26 cellular contexts compared by ENCODE assay signal in genomic region chr19:46486358-46486757, GRCh38. TPM values are rescaled to one million over a fixed set of nuclear protein-coding genes. Genes with fewer than 3 reads are reported as not detected.
"Had no signal": no experiment of that assay in that cellular context is flagged by ENCODE, and none has a peak within 500 bp of the region (broad histone marks: within the 10 kb centered on the region; RNA-seq: fewer than 3 reads in every experiment).

No MANE protein-coding gene starts in this region.

- H3K36me3 ChIP-seq: colonic mucosa, esophagus squamous epithelium, lower lobe of right lung, neutrophil, right atrium auricular region, tibial artery, upper lobe of left lung had no signal

- DNase-seq: colonic mucosa; effector CD8-positive, alpha-beta T cell; endodermal cell; esophagus squamous epithelium; left ventricle myocardium superior; lower lobe of right lung; naive thymus-derived CD8-positive, alpha-beta T cell; stimulated activated CD4-positive, alpha-beta T cell treated with anti-CD3 and anti-CD28 coated beads, Interleukin-2, amount 100 ng/mL, for 24 hours; stimulated activated CD4-positive, alpha-beta T cell treated with anti-CD3 and anti-CD28 coated beads, Interleukin-4, amount 100 ng/mL, for 24 hours; stimulated activated naive CD8-positive, alpha-beta T cell treated with anti-CD3 and anti-CD28 coated beads, Interleukin-15, Interleukin-2, amounts not matched to agents 100 U/mL and 50 U/mL, for 24 hours; substantia nigra; testis; tibial artery; upper lobe of left lung had no signal

- FAIRE-seq: endothelial cell of umbilical vein, frontal cortex, keratinocyte, urothelium cell line had no signal

- H3K9me3 ChIP-seq: colonic mucosa, esophagus squamous epithelium, lower lobe of right lung, neutrophil, right atrium auricular region, testis, tibial artery, upper lobe of left lung had no signal

- ATAC-seq: left ventricle myocardium superior; lower lobe of right lung; naive thymus-derived CD8-positive, alpha-beta T cell; stimulated activated effector memory CD8-positive, alpha-beta T cell treated with anti-CD3 and anti-CD28 coated beads, Interleukin-12 subunit alpha, Interleukin-12 subunit beta, amount 100 ng/mL, for 72 hours; stimulated activated naive CD8-positive, alpha-beta T cell treated with anti-CD3 and anti-CD28 coated beads, Interleukin-15, Interleukin-2, amounts not matched to agents 100 U/mL and 50 U/mL, for 24 hours had no signal

- H3K9ac ChIP-seq: parathyroid adenoma had no signal

- H3K27me3 ChIP-seq: testis had no signal

- H3K79me2 ChIP-seq: parathyroid adenoma had no signal

- H3K27ac ChIP-seq: colonic mucosa, esophagus squamous epithelium, lower lobe of right lung, neutrophil, parathyroid adenoma, right atrium auricular region, testis, tibial artery, upper lobe of left lung had no signal

- H3K4me3 ChIP-seq: colonic mucosa, esophagus squamous epithelium, lower lobe of right lung, right atrium auricular region, testis, tibial artery, upper lobe of left lung had no signal

- H2AFZ ChIP-seq: parathyroid adenoma had no signal

RNA-seq across cellular contexts. Expression of gene PNMA8B, which starts 9.3 kb away (rescaled TPM):
- polyA plus RNA-seq: endothelial cell of umbilical vein, keratinocyte had no signal

RNA-seq across cellular contexts. Expression of gene PNMA8A, which starts 15.0 kb away (rescaled TPM):
- polyA plus RNA-seq: naive thymus-derived CD8-positive, alpha-beta T cell had no signal

RNA-seq across cellular contexts. Expression of gene PNMA8C, which starts 57.6 kb away (rescaled TPM):
- total RNA-seq: endothelial cell of umbilical vein; epithelial cell of proximal tubule; esophagus squamous epithelium; mesenteric fat pad; naive thymus-derived CD8-positive, alpha-beta T cell; omental fat pad; right atrium auricular region; sciatic nerve had no signal
- polyA plus RNA-seq: endothelial cell of umbilical vein; keratinocyte; naive thymus-derived CD8-positive, alpha-beta T cell had no signal
